In genomic region chr19:58212336-58213074, GRCh38 we compare ENCODE assay signal across 1 cellular context.
TF ChIP-seq lines count a peak whose summit lies in the region.

No MANE protein-coding gene starts in this region.

TF ChIP-seq in H1, 55 proteins besides CTCF, POLR2A, EP300 and RAD21:
- no peak for TF ChIP-seq CBX8 (IDR thresholded peaks at IDR 0.05; ENCODE audit: borderline replicate concordance, low read depth, low read length)
- peak; percentile 81 for TF ChIP-seq ZNF274 (IDR thresholded peaks at IDR 0.05; ENCODE audit: borderline replicate concordance, extremely low read depth, low read length)
